In the genomic region with DNA sequence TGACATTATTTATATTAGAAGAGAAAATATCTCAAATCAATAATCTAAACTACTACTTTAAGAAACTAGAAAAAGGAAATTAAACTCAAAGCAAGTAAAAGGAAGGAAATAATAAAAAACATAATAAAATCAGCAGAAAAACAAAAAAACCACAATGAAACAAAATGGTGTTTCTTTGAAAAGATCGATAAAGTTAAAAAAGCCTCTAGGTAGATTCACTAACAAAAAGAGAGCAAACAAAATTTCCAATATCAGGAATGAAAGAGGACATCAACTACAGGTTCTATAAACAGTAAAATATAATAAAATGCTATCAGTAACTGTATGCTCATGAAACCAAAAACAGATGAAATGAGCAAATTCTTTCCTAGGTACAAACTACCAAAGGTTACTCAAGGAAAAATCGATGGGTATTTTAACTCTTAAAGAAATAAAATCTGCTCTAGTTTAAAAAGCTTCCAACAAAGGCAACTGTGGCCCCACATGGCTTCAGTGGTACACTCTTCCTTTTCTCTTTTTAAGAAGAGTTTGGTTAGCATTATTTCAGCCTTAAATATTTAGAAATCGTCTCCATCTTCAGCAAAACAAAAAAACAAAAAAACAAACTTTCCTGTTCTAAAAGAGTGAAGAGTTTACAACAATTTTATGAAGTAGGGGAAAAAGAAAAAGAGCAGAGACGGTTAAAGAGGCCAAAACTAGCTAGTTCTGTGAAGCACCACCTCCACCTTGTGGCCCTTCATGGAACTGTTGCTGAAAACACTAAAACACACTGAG, we compare ENCODE assay signal across 8 cellular contexts.
A peak's percentile ranks its signal among the peaks of the same experiment; 100 is the strongest.
DNase-seq lines count a peak whose midpoint lies in the region; ATAC-seq and TF ChIP-seq lines count a peak whose summit lies in the region.

No MANE protein-coding gene starts in this region.

- no peak overlapping the region for H3K4me3 Mint-ChIP-seq in Calu3 (ENCODE audit: low read depth, unreplicated experiment)
- peak overlapping the region; percentile 46 for H3K4me3 Mint-ChIP-seq in activated T-helper 1 cell treated with anti-CD3 and anti-CD28 coated beads, Interleukin-12 subunit alpha, Interleukin-12 subunit beta, Interleukin-2, Interleukin-4 antibody, amounts not matched to agents 30 ng/mL and 10 ng/mL and 1 ng/mL, durations not matched to agents 14 hours and 24 hours and 36 hours
- no peak overlapping the region for H3K4me3 Mint-ChIP-seq in type B pancreatic cell

- H3K36me3 ChIP-seq in HUES64 (ENCODE audit: insufficient read depth, low read length), result peaks cover 35% of the 10 kb centered on the region

- peak; percentile 72 for TF ChIP-seq CTCF in Calu3 (IDR thresholded peaks at IDR 0.05; ENCODE audit: unreplicated experiment)
- peak; percentile 98 for TF ChIP-seq CTCF in fibroblast of villous mesenchyme (IDR thresholded peaks at IDR 0.05; ENCODE audit: insufficient read depth, low read depth, low read length)
- TF ChIP-seq CTCF in omental fat pad (IDR thresholded peaks at IDR 0.05), result peak in 2 of 3 donors; percentile 57 to 87
- peak; percentile 98 for TF ChIP-seq CTCF in type B pancreatic cell (conservative IDR thresholded peaks at IDR 0.05)

- H3K4me1 Mint-ChIP-seq in Calu3 (ENCODE audit: low read depth, unreplicated experiment) (no peaks in the 10 kb centered on the region), type B pancreatic cell (ENCODE audit: unreplicated experiment) (peaks cover 5% of the 10 kb centered on the region)
- H3K4me1 Mint-ChIP-seq in activated T-helper 1 cell treated with anti-CD3 and anti-CD28 coated beads, Interleukin-12 subunit alpha, Interleukin-12 subunit beta, Interleukin-2, Interleukin-4 antibody, amounts not matched to agents 30 ng/mL and 10 ng/mL and 1 ng/mL, durations not matched to agents 14 hours and 24 hours and 36 hours (ENCODE audit: low read depth), result peaks cover 22% of the 10 kb centered on the region

- peak overlapping the region; percentile 41; the same call in 1 of the 2 replicates for H3K9ac ChIP-seq in HUES64 (ENCODE audit: low read depth, low read length)

- no peak overlapping the region for H3K27ac Mint-ChIP-seq in Calu3 (ENCODE audit: unreplicated experiment)
- H3K27ac Mint-ChIP-seq in activated T-helper 1 cell treated with anti-CD3 and anti-CD28 coated beads, Interleukin-12 subunit alpha, Interleukin-12 subunit beta, Interleukin-2, Interleukin-4 antibody, amounts not matched to agents 30 ng/mL and 10 ng/mL and 1 ng/mL, durations not matched to agents 14 hours and 24 hours and 36 hours, result peak overlapping the region; percentile 61
- peak overlapping the region; percentile 63 for H3K27ac Mint-ChIP-seq in type B pancreatic cell

- H3K9me3 Mint-ChIP-seq in Calu3 (ENCODE audit: low read depth, unreplicated experiment) (no peaks in the 10 kb centered on the region), type B pancreatic cell (no peaks in the 10 kb centered on the region)
- no peaks in the 10 kb centered on the region for H3K9me3 Mint-ChIP-seq in activated T-helper 1 cell treated with anti-CD3 and anti-CD28 coated beads, Interleukin-12 subunit alpha, Interleukin-12 subunit beta, Interleukin-2, Interleukin-4 antibody, amounts not matched to agents 30 ng/mL and 10 ng/mL and 1 ng/mL, durations not matched to agents 14 hours and 24 hours and 36 hours

- CTCF ChIA-PET in Calu3 (lab: Charles Lee), result interaction anchor here (0.8 to 1.2 kb wide), 6 partner anchors 13 to 486 kb away, joined by 3 to 8 read pairs (median 4); no protein-coding TSS in a partner anchor

- H3K9me3 ChIP-seq in HUES64 (ENCODE audit: insufficient read depth, low read depth, low read length), result no peaks in the 10 kb centered on the region

- no peak overlapping the region; the same call in 1 of the 2 replicates for H3K27ac ChIP-seq in HUES64 (ENCODE audit: low read depth, low read length)

- H3K27me3 ChIP-seq in HUES64 (ENCODE audit: insufficient read depth, low read length), result no peaks in the 10 kb centered on the region

- BruUV-seq in Calu3 (replicated peaks; lab: Mats Ljungman, UMichigan), result no TSS peak

- intact Hi-C loops in Calu3 (cut with micrococcal nuclease; ENCODE audit: unreplicated experiment), result loop anchor here (1.0 to 10.0 kb wide), 4 partner anchors 130 to 486 kb away; no protein-coding TSS in a partner anchor
- intact Hi-C loops in activated T-helper 1 cell treated with anti-CD3 and anti-CD28 coated beads, Interleukin-12 subunit alpha, Interleukin-12 subunit beta, Interleukin-2, Interleukin-4 antibody, amounts not matched to agents 30 ng/mL and 10 ng/mL and 1 ng/mL, durations not matched to agents 14 hours and 24 hours and 36 hours (cut with micrococcal nuclease), result loop anchor here (1.0 to 10.0 kb wide), 7 partner anchors 44 to 670 kb away; a partner anchor contains a TSS

- H3K4me3 ChIP-seq in HUES64 (ENCODE audit: low read length) (no peak overlapping the region), fibroblast of villous mesenchyme (ENCODE audit: low read depth, low read length) (no peak overlapping the region)

- ATAC-seq in omental fat pad (ENCODE audit: low FRiP score) (no peak), HG02885 (IDR thresholded peaks at IDR 0.05; ENCODE audit: poor library complexity, unreplicated experiment) (no peak)

- DNase-seq in Calu3 (peak; percentile 53), RKO (ENCODE audit: low spot score) (peak; percentile 70), fibroblast of villous mesenchyme (ENCODE audit: low read depth) (peak; percentile 65), omental fat pad (ENCODE audit: low spot score) (peak; percentile 79), type B pancreatic cell (ENCODE audit: extremely low spot score, unreplicated experiment) (no peak)
- peak; percentile 44 for DNase-seq in activated T-helper 1 cell treated with anti-CD3 and anti-CD28 coated beads, Interleukin-12 subunit alpha, Interleukin-12 subunit beta, Interleukin-2, Interleukin-4 antibody, amounts not matched to agents 30 ng/mL and 10 ng/mL and 1 ng/mL, durations not matched to agents 14 hours and 24 hours and 36 hours (ENCODE audit: low spot score)

- peaks cover 9% of the 10 kb centered on the region; the same call in 1 of the 2 replicates for H3K4me1 ChIP-seq in HUES64 (ENCODE audit: insufficient read depth, low read length)

- H3K27me3 Mint-ChIP-seq in Calu3 (ENCODE audit: unreplicated experiment) (no peaks in the 10 kb centered on the region), type B pancreatic cell (no peaks in the 10 kb centered on the region)
- H3K27me3 Mint-ChIP-seq in activated T-helper 1 cell treated with anti-CD3 and anti-CD28 coated beads, Interleukin-12 subunit alpha, Interleukin-12 subunit beta, Interleukin-2, Interleukin-4 antibody, amounts not matched to agents 30 ng/mL and 10 ng/mL and 1 ng/mL, durations not matched to agents 14 hours and 24 hours and 36 hours (ENCODE audit: insufficient read depth), result no peaks in the 10 kb centered on the region

- 23% methylated on average over 2 of the region's 4 CpGs for whole genome bisulfite sequencing in HUES64

- no peaks in the 10 kb centered on the region for H3K36me3 Mint-ChIP-seq in Calu3 (ENCODE audit: insufficient read depth, unreplicated experiment)
- peaks cover 11% of the 10 kb centered on the region for H3K36me3 Mint-ChIP-seq in activated T-helper 1 cell treated with anti-CD3 and anti-CD28 coated beads, Interleukin-12 subunit alpha, Interleukin-12 subunit beta, Interleukin-2, Interleukin-4 antibody, amounts not matched to agents 30 ng/mL and 10 ng/mL and 1 ng/mL, durations not matched to agents 14 hours and 24 hours and 36 hours (ENCODE audit: low read depth)
- H3K36me3 Mint-ChIP-seq in type B pancreatic cell, result peaks cover 7% of the 10 kb centered on the region
